ENCODE assay signal across 41 cellular contexts in the genomic region with DNA sequence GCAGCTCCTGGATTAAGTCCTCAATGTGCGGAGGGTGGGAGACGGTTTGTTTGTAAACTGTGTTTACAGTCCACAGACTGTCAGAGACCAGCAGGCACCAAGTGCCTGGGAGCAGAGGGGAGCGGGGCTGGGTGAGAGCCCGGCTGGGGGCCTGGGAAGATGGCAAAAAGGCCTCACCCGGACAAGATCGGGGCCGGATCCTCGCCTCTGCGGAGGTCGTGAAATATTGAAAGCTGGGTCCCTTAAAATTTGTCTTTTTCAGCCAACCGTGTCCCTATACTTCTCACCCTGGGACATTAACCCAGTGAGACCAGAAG. TPM values are rescaled to one million over a fixed set of nuclear protein-coding genes. Genes with fewer than 3 reads are reported as not detected.
"Had no signal": no experiment of that assay in that cellular context is flagged by ENCODE, and none has a peak within 500 bp of the region (broad histone marks: within the 10 kb centered on the region; RNA-seq: fewer than 3 reads in every experiment).

No MANE protein-coding gene starts in this region.

- H3K4me3 Mint-ChIP-seq: activated naive CD4-positive, alpha-beta T cell treated with anti-CD3 and anti-CD28 coated beads for 36 hours; activated naive CD4-positive, alpha-beta T cell treated with anti-CD3 and anti-CD28 coated beads, Interleukin-2, amount 10 ng/mL, durations not matched to agents 7 days and 5 days; activated naive CD4-positive, alpha-beta T cell treated with anti-CD3 and anti-CD28 coated beads, Interleukin-2, amount 50 U/mL, for 24 hours; activated naive CD8-positive, alpha-beta T cell; activated naive CD8-positive, alpha-beta T cell treated with anti-CD3 and anti-CD28 coated beads for 36 hours; activated naive CD8-positive, alpha-beta T cell treated with anti-CD3 and anti-CD28 coated beads, Interleukin-2, amount 10 ng/mL, durations not matched to agents 7 days and 5 days; activated naive CD8-positive, alpha-beta T cell treated with anti-CD3 and anti-CD28 coated beads, Interleukin-2, amount 50 U/mL, for 24 hours; activated T-cell treated with anti-CD3 and anti-CD28 coated beads, Interleukin-2, amount 50 U/mL, for 24 hours; activated T-cell treated with anti-CD3 and anti-CD28 coated beads, Interleukin-2, amount 50 U/mL, for 4 hours; activated T-cell treated with anti-CD3 and anti-CD28 coated beads, Interleukin-2, amount 50 U/mL, for 72 hours; activated T-helper 1 cell treated with anti-CD3 and anti-CD28 coated beads, Interleukin-12 subunit alpha, Interleukin-12 subunit beta, Interleukin-2, Interleukin-4 antibody, amounts not matched to agents 30 ng/mL and 10 ng/mL and 1 ng/mL, durations not matched to agents 14 hours and 24 hours and 36 hours; activated T-helper 17 cell treated with anti-CD3 and anti-CD28 coated beads, Interleukin-2, amount 50 U/mL, for 72 hours; brain; central memory CD8-positive, alpha-beta T cell had no signal

- ATAC-seq: activated naive CD8-positive, alpha-beta T cell treated with anti-CD3 and anti-CD28 coated beads, Interleukin-2, amount 50 U/mL, for 24 hours; activated T-cell treated with anti-CD3 and anti-CD28 coated beads, Interleukin-2, amount 50 U/mL, for 4 hours; activated T-cell treated with anti-CD3 and anti-CD28 coated beads, Interleukin-2, amount 50 U/mL, for 72 hours; activated T-helper 17 cell treated with anti-CD3 and anti-CD28 coated beads, Interleukin-2, amount 50 U/mL, for 72 hours; body of pancreas had no signal

- H3K27me3 Mint-ChIP-seq: activated naive CD8-positive, alpha-beta T cell; activated naive CD8-positive, alpha-beta T cell treated with anti-CD3 and anti-CD28 coated beads, Interleukin-2, amount 10 ng/mL, durations not matched to agents 7 days and 5 days; activated naive CD8-positive, alpha-beta T cell treated with anti-CD3 and anti-CD28 coated beads, Interleukin-2, amount 50 U/mL, for 24 hours; brain had no signal

- H3K36me3 ChIP-seq: adrenal gland, ascending aorta, brain microvascular endothelial cell, breast epithelium, cardiac muscle cell had no signal

- H3K27ac Mint-ChIP-seq: activated naive CD4-positive, alpha-beta T cell treated with anti-CD3 and anti-CD28 coated beads for 36 hours; activated naive CD4-positive, alpha-beta T cell treated with anti-CD3 and anti-CD28 coated beads, Interleukin-2, amount 10 ng/mL, durations not matched to agents 7 days and 5 days; activated naive CD4-positive, alpha-beta T cell treated with anti-CD3 and anti-CD28 coated beads, Interleukin-2, amount 50 U/mL, for 24 hours; activated naive CD8-positive, alpha-beta T cell; activated naive CD8-positive, alpha-beta T cell treated with anti-CD3 and anti-CD28 coated beads for 36 hours; activated naive CD8-positive, alpha-beta T cell treated with anti-CD3 and anti-CD28 coated beads, Interleukin-2, amount 10 ng/mL, durations not matched to agents 7 days and 5 days; activated naive CD8-positive, alpha-beta T cell treated with anti-CD3 and anti-CD28 coated beads, Interleukin-2, amount 50 U/mL, for 24 hours; activated T-cell treated with anti-CD3 and anti-CD28 coated beads, Interleukin-2, amount 50 U/mL, for 24 hours; activated T-cell treated with anti-CD3 and anti-CD28 coated beads, Interleukin-2, amount 50 U/mL, for 72 hours; activated T-helper 1 cell treated with anti-CD3 and anti-CD28 coated beads, Interleukin-12 subunit alpha, Interleukin-12 subunit beta, Interleukin-2, Interleukin-4 antibody, amounts not matched to agents 30 ng/mL and 10 ng/mL and 1 ng/mL, durations not matched to agents 14 hours and 24 hours and 36 hours; activated T-helper 17 cell treated with anti-CD3 and anti-CD28 coated beads, Interleukin-2, amount 50 U/mL, for 72 hours; activated T-helper 2 cell treated with anti-CD3 and anti-CD28 coated beads, Interferon-gamma antibody, Interleukin-2, Interleukin-4, amounts not matched to agents 10 μg/mL and 5 μg/mL and 100 μg/mL, durations not matched to agents 14 hours and 24 hours and 36 hours; brain had no signal

- H3K4me3 ChIP-seq: adrenal gland, ascending aorta, body of pancreas, cardiac muscle cell had no signal

- H3K4me1 Mint-ChIP-seq: activated naive CD4-positive, alpha-beta T cell treated with anti-CD3 and anti-CD28 coated beads, Interleukin-2, amount 10 ng/mL, durations not matched to agents 7 days and 5 days; activated naive CD4-positive, alpha-beta T cell treated with anti-CD3 and anti-CD28 coated beads, Interleukin-2, amount 50 U/mL, for 24 hours; activated naive CD8-positive, alpha-beta T cell treated with anti-CD3 and anti-CD28 coated beads for 36 hours; activated naive CD8-positive, alpha-beta T cell treated with anti-CD3 and anti-CD28 coated beads, Interleukin-2, amount 10 ng/mL, durations not matched to agents 7 days and 5 days; activated naive CD8-positive, alpha-beta T cell treated with anti-CD3 and anti-CD28 coated beads, Interleukin-2, amount 50 U/mL, for 24 hours; activated T-helper 17 cell treated with anti-CD3 and anti-CD28 coated beads, Interleukin-2, amount 50 U/mL, for 72 hours; central memory CD8-positive, alpha-beta T cell had no signal

- H3K27ac ChIP-seq: adrenal gland, ascending aorta, body of pancreas, brain microvascular endothelial cell, breast epithelium, cardiac muscle cell had no signal

- H3K36me3 Mint-ChIP-seq: activated naive CD4-positive, alpha-beta T cell treated with anti-CD3 and anti-CD28 coated beads, Interleukin-2, amount 10 ng/mL, durations not matched to agents 7 days and 5 days; activated naive CD4-positive, alpha-beta T cell treated with anti-CD3 and anti-CD28 coated beads, Interleukin-2, amount 50 U/mL, for 24 hours; activated naive CD8-positive, alpha-beta T cell; activated naive CD8-positive, alpha-beta T cell treated with anti-CD3 and anti-CD28 coated beads for 36 hours had no signal

- H3K4me1 ChIP-seq: adrenal gland, body of pancreas, breast epithelium had no signal

- DNase-seq: activated effector memory CD4-positive, alpha-beta T cell treated with anti-CD3 and anti-CD28 coated beads, Interleukin-2, amount 50 U/mL, for 16 hours; activated effector memory CD4-positive, alpha-beta T cell treated with Interleukin-2 at 50 U/mL for 16 hours; activated gamma-delta T cell; activated gamma-delta T cell treated with Interleukin-2 at 50 U/mL for 16 hours; activated naive CD4-positive, alpha-beta T cell; activated naive CD4-positive, alpha-beta T cell treated with anti-CD3 and anti-CD28 coated beads for 36 hours; activated naive CD4-positive, alpha-beta T cell treated with anti-CD3 and anti-CD28 coated beads, Interleukin-2, amount 10 ng/mL, durations not matched to agents 7 days and 5 days; activated naive CD4-positive, alpha-beta T cell treated with anti-CD3 and anti-CD28 coated beads, Interleukin-2, amount 50 U/mL, for 16 hours; activated naive CD4-positive, alpha-beta T cell treated with Interleukin-2 at 50 U/mL for 16 hours; activated naive CD8-positive, alpha-beta T cell treated with anti-CD3 and anti-CD28 coated beads for 36 hours; activated naive CD8-positive, alpha-beta T cell treated with anti-CD3 and anti-CD28 coated beads, Interleukin-2, amount 10 ng/mL, durations not matched to agents 7 days and 5 days; activated naive CD8-positive, alpha-beta T cell treated with anti-CD3 and anti-CD28 coated beads, Interleukin-2, amount 50 U/mL, for 24 hours; activated T-cell treated with anti-CD3 and anti-CD28 coated beads for 4 hours; activated T-cell treated with anti-CD3 and anti-CD28 coated beads, Interleukin-2, amount 50 U/mL, for 1 hour; activated T-cell treated with anti-CD3 and anti-CD28 coated beads, Interleukin-2, amount 50 U/mL, for 24 hours; activated T-cell treated with anti-CD3 and anti-CD28 coated beads, Interleukin-2, amount 50 U/mL, for 4 hours; activated T-cell treated with anti-CD3 and anti-CD28 coated beads, Interleukin-2, amount 50 U/mL, for 48 hours; activated T-cell treated with anti-CD3 and anti-CD28 coated beads, Interleukin-2, amount 50 U/mL, for 72 hours; adrenal gland; amniotic stem cell; amygdala; anterior cingulate cortex; body of pancreas; brain microvascular endothelial cell; caudate nucleus; central memory CD4-positive, alpha-beta T cell; cerebellar nuclear complex had no signal

- H3K9me3 Mint-ChIP-seq: activated naive CD4-positive, alpha-beta T cell treated with anti-CD3 and anti-CD28 coated beads for 36 hours; activated naive CD4-positive, alpha-beta T cell treated with anti-CD3 and anti-CD28 coated beads, Interleukin-2, amount 10 ng/mL, durations not matched to agents 7 days and 5 days; activated naive CD4-positive, alpha-beta T cell treated with anti-CD3 and anti-CD28 coated beads, Interleukin-2, amount 50 U/mL, for 24 hours; activated naive CD8-positive, alpha-beta T cell treated with anti-CD3 and anti-CD28 coated beads for 36 hours; activated naive CD8-positive, alpha-beta T cell treated with anti-CD3 and anti-CD28 coated beads, Interleukin-2, amount 10 ng/mL, durations not matched to agents 7 days and 5 days; activated naive CD8-positive, alpha-beta T cell treated with anti-CD3 and anti-CD28 coated beads, Interleukin-2, amount 50 U/mL, for 24 hours; activated T-cell treated with anti-CD3 and anti-CD28 coated beads, Interleukin-2, amount 50 U/mL, for 24 hours; activated T-cell treated with anti-CD3 and anti-CD28 coated beads, Interleukin-2, amount 50 U/mL, for 4 hours; activated T-cell treated with anti-CD3 and anti-CD28 coated beads, Interleukin-2, amount 50 U/mL, for 72 hours; activated T-helper 1 cell treated with anti-CD3 and anti-CD28 coated beads, Interleukin-12 subunit alpha, Interleukin-12 subunit beta, Interleukin-2, Interleukin-4 antibody, amounts not matched to agents 30 ng/mL and 10 ng/mL and 1 ng/mL, durations not matched to agents 14 hours and 24 hours and 36 hours; activated T-helper 17 cell treated with anti-CD3 and anti-CD28 coated beads, Interleukin-2, amount 50 U/mL, for 72 hours; activated T-helper 2 cell treated with anti-CD3 and anti-CD28 coated beads, Interferon-gamma antibody, Interleukin-2, Interleukin-4, amounts not matched to agents 10 μg/mL and 5 μg/mL and 100 μg/mL, durations not matched to agents 14 hours and 24 hours and 36 hours; central memory CD8-positive, alpha-beta T cell had no signal

- H3K9me3 ChIP-seq: adrenal gland, ascending aorta, body of pancreas, breast epithelium had no signal

- FAIRE-seq: astrocyte had no signal

- H3K27me3 ChIP-seq: adrenal gland, ascending aorta, body of pancreas, brain microvascular endothelial cell, breast epithelium, cardiac muscle cell had no signal

RNA-seq across cellular contexts. Expression of gene MMP21, which starts 2.8 kb away (rescaled TPM):
- total RNA-seq: activated naive CD4-positive, alpha-beta T cell treated with anti-CD3 and anti-CD28 coated beads for 36 hours; activated naive CD8-positive, alpha-beta T cell treated with anti-CD3 and anti-CD28 coated beads for 36 hours; activated T-cell treated with anti-CD3 and anti-CD28 coated beads, Interleukin-2, amount 50 U/mL, for 4 hours; activated T-cell treated with anti-CD3 and anti-CD28 coated beads, Interleukin-2, amount 50 U/mL, for 72 hours; activated T-helper 1 cell treated with anti-CD3 and anti-CD28 coated beads, Interleukin-12 subunit alpha, Interleukin-12 subunit beta, Interleukin-2, Interleukin-4 antibody, amounts not matched to agents 30 ng/mL and 10 ng/mL and 1 ng/mL, durations not matched to agents 14 hours and 24 hours and 36 hours; activated T-helper 17 cell treated with anti-CD3 and anti-CD28 coated beads, Interleukin-2, amount 50 U/mL, for 72 hours; ascending aorta; astrocyte; body of pancreas; bronchial epithelial cell; cardiac muscle cell; cardiac septum had no signal
- polyA plus RNA-seq: aorta, cardiac muscle cell had no signal
